3 cellular contexts compared by ENCODE assay signal in genomic region chr2:41334159-41334558, GRCh38.
TF ChIP-seq lines count a peak whose summit lies in the region.

No MANE protein-coding gene starts in this region.

TF ChIP-seq in HepG2, 621 proteins besides CTCF, POLR2A, EP300 and RAD21 (continued from another document):
- TF ChIP-seq ZNF260 (CRISPR knock-in tag; IDR thresholded peaks at IDR 0.05; ENCODE audit: borderline replicate concordance, low read depth) (no peak), MAFF (IDR thresholded peaks at IDR 0.05; ENCODE audit: low read depth, low read length) (peak; percentile 99), SMAD3 (CRISPR knock-in tag; IDR thresholded peaks at IDR 0.05) (no peak), KDM4B (CRISPR knock-in tag; IDR thresholded peaks at IDR 0.05) (no peak), ZNF549 (CRISPR knock-in tag; IDR thresholded peaks at IDR 0.05) (no peak), NFAT5 (CRISPR knock-in tag; IDR thresholded peaks at IDR 0.05) (no peak), ZNF253 (CRISPR knock-in tag; IDR thresholded peaks at IDR 0.05; ENCODE audit: borderline replicate concordance) (no peak), RFXAP (CRISPR knock-in tag; IDR thresholded peaks at IDR 0.05; ENCODE audit: borderline replicate concordance) (no peak), ZNF234 (CRISPR knock-in tag; conservative IDR thresholded peaks at IDR 0.05) (no peak), POLR2AphosphoS5 (IDR thresholded peaks at IDR 0.05; ENCODE audit: low read depth, low read length) (no peak), MAFK (conservative IDR thresholded peaks at IDR 0.05 in 1 of 2, IDR thresholded peaks at IDR 0.05 in 1 of 2; ENCODE audit: low read length in 2 of 2) (peak; percentile 98 to 99), RFXANK (CRISPR knock-in tag; IDR thresholded peaks at IDR 0.05) (no peak)
TF ChIP-seq in HepG2: peak in this region for 2.

TF ChIP-seq in K562, 482 proteins besides CTCF, POLR2A, EP300 and RAD21 (continued from another document):
- TF ChIP-seq ZNF583 (CRISPR knock-in tag; IDR thresholded peaks at IDR 0.05): no peak
- TF ChIP-seq HNRNPUL1 (IDR thresholded peaks at IDR 0.05; ENCODE audit: low read length): no peak
- TF ChIP-seq C11orf30 (IDR thresholded peaks at IDR 0.05; ENCODE audit: low read depth): peak; percentile 54; the same call in 1 of the 2 replicates
- no peak for TF ChIP-seq HMG20B (CRISPR knock-in tag; IDR thresholded peaks at IDR 0.05)
- no peak for TF ChIP-seq SFPQ (IDR thresholded peaks at IDR 0.05; ENCODE audit: low read depth, low read length)
- TF ChIP-seq CGGBP1 (CRISPR knock-in tag; IDR thresholded peaks at IDR 0.05): no peak
- no peak for TF ChIP-seq DPF2 (IDR thresholded peaks at IDR 0.05)
- no peak for TF ChIP-seq ZNF121 (CRISPR knock-in tag; conservative IDR thresholded peaks at IDR 0.05)
- peak; percentile 76 for TF ChIP-seq MAFG (tag; conservative IDR thresholded peaks at IDR 0.05)
- TF ChIP-seq DACH1 (IDR thresholded peaks at IDR 0.05; ENCODE audit: partially characterized antibody): no peak
- TF ChIP-seq THAP12 (CRISPR knock-in tag; IDR thresholded peaks at IDR 0.05): no peak
- TF ChIP-seq ZNF197 (CRISPR knock-in tag; IDR thresholded peaks at IDR 0.05; ENCODE audit: low read depth): no peak
- TF ChIP-seq GTF2F1 (IDR thresholded peaks at IDR 0.05; ENCODE audit: low read depth, low read length): no peak
- TF ChIP-seq HEY1 (CRISPR knock-in tag; IDR thresholded peaks at IDR 0.05; ENCODE audit: borderline replicate concordance): no peak
- TF ChIP-seq RNF219 (CRISPR knock-in tag; IDR thresholded peaks at IDR 0.05): no peak
- no peak for TF ChIP-seq CCAR2 (IDR thresholded peaks at IDR 0.05; ENCODE audit: low read depth, low read length)
- peak; percentile 94 for TF ChIP-seq MAFF (IDR thresholded peaks at IDR 0.05; ENCODE audit: low read length)
- TF ChIP-seq MAFK (IDR thresholded peaks at IDR 0.05; ENCODE audit: low read length): peak; percentile 96
- TF ChIP-seq GABPA (tag; conservative IDR thresholded peaks at IDR 0.05; ENCODE audit: low read depth): no peak
- TF ChIP-seq ZNF77 (CRISPR knock-in tag; IDR thresholded peaks at IDR 0.05): no peak
- TF ChIP-seq CAMTA2 (CRISPR knock-in tag; conservative IDR thresholded peaks at IDR 0.05): no peak
- no peak for TF ChIP-seq SAP30 (IDR thresholded peaks at IDR 0.05; ENCODE audit: borderline replicate concordance, insufficient read depth, low read depth, low read length, poor library complexity, severe bottlenecking)
- peak; percentile 77 for TF ChIP-seq ZNF316 (IDR thresholded peaks at IDR 0.05)
- no peak for TF ChIP-seq ZNF146 (CRISPR knock-in tag; IDR thresholded peaks at IDR 0.05; ENCODE audit: unreplicated experiment)
- no peak for TF ChIP-seq KAT8 (IDR thresholded peaks at IDR 0.05; ENCODE audit: low read depth)
- TF ChIP-seq HNRNPLL (IDR thresholded peaks at IDR 0.05; ENCODE audit: low read depth, low read length, poor library complexity, severe bottlenecking): no peak
- TF ChIP-seq CBFB (CRISPR knock-in tag; IDR thresholded peaks at IDR 0.05): no peak
- TF ChIP-seq ZNF184 (CRISPR knock-in tag; IDR thresholded peaks at IDR 0.05): no peak
- no peak for TF ChIP-seq KDM5B (IDR thresholded peaks at IDR 0.05; ENCODE audit: insufficient replicate concordance, low read depth, low read length)

TF ChIP-seq in endothelial cell of umbilical vein, 7 proteins besides CTCF, POLR2A, EP300 and RAD21:
- TF ChIP-seq EZH2 (IDR thresholded peaks at IDR 0.05; ENCODE audit: borderline replicate concordance, low read depth, low read length, severe bottlenecking) (no peak), FOS (IDR thresholded peaks at IDR 0.05; ENCODE audit: borderline replicate concordance, insufficient read depth, low read length) (no peak), GATA2 (IDR thresholded peaks at IDR 0.05; ENCODE audit: insufficient read depth, insufficient read length, low read depth, low read length) (no peak), POLR2AphosphoS5 (IDR thresholded peaks at IDR 0.05; ENCODE audit: insufficient read depth, low read depth, low read length) (no peak), JUN (IDR thresholded peaks at IDR 0.05; ENCODE audit: borderline replicate concordance, insufficient read depth, insufficient read length, low read depth) (no peak), MAX (IDR thresholded peaks at IDR 0.05; ENCODE audit: insufficient read depth, insufficient read length) (no peak), MYC (IDR thresholded peaks at IDR 0.05; ENCODE audit: low read depth, low read length) (no peak)
